Comparison of ENCODE assay signal across 13 cellular contexts in genomic region chr3:458124-458523, GRCh38.
DNase-seq lines count a peak whose midpoint lies in the region; ATAC-seq and TF ChIP-seq lines count a peak whose summit lies in the region.
"Had no signal": no experiment of that assay in that cellular context is flagged by ENCODE, and none has a peak within 500 bp of the region (broad histone marks: within the 10 kb centered on the region; RNA-seq: fewer than 3 reads in every experiment).

No MANE protein-coding gene starts in this region.

- CTCF ChIA-PET in A673 (lab: Charles Lee), result interaction anchor here (1.0 to 1.5 kb wide), 2 partner anchors 10 to 104 kb away, joined by 3 read pairs; no protein-coding TSS in a partner anchor
- CTCF ChIA-PET in activated CD4-positive, alpha-beta T cell treated with anti-CD3 and anti-CD28 coated beads for 36 hours (lab: Charles Lee), result no interaction called here

- peak overlapping the region; percentile 84 for H3K27ac ChIP-seq in A673 (ENCODE audit: low read depth, low read length, poor library complexity, severe bottlenecking)
- H3K27ac ChIP-seq in WERI-Rb-1, result no peak overlapping the region
- H3K27ac ChIP-seq in dorsolateral prefrontal cortex, result peak overlapping the region in 31 of 59 donors; percentile 4 to 83 (median 52)
- H3K27ac ChIP-seq in neural progenitor cell, result no peak overlapping the region
- no peak overlapping the region for H3K27ac ChIP-seq in vagina

- POLR2A ChIA-PET in A673 (lab: Charles Lee; ENCODE audit: low non-redundant PET), result no interaction called here
- POLR2A ChIA-PET in activated CD4-positive, alpha-beta T cell treated with anti-CD3 and anti-CD28 coated beads for 36 hours (lab: Charles Lee), result no interaction called here

- no peaks in the 10 kb centered on the region for H4K20me1 ChIP-seq in neural progenitor cell (ENCODE audit: low read depth)

- H3K36me3 Mint-ChIP-seq in neural progenitor cell, result peaks cover 1% of the 10 kb centered on the region
- H3K36me3 Mint-ChIP-seq in activated CD4-positive, alpha-beta T cell treated with anti-CD3 and anti-CD28 coated beads for 36 hours (ENCODE audit: low read depth), result no peaks in the 10 kb centered on the region

- DNase-seq in A673 (ENCODE audit: low spot score) (no peak), WERI-Rb-1 (no peak), dorsolateral prefrontal cortex (no peak), neural progenitor cell (ENCODE audit: low spot score) (no peak), amniotic stem cell (lab: John Stamatoyannopoulos, UW) (no peak), vagina (ENCODE audit: extremely low spot score in 2 of 2) (no peak)
- DNase-seq in activated CD4-positive, alpha-beta T cell treated with anti-CD3 and anti-CD28 coated beads for 36 hours, result no peak
- DNase-seq: CD4-positive, alpha-beta T cell; DND-41; GF-D8; GOT3; H9 had no signal

- H3K27ac Mint-ChIP-seq in neural progenitor cell, result peak overlapping the region; percentile 96
- H3K27ac Mint-ChIP-seq in activated CD4-positive, alpha-beta T cell treated with anti-CD3 and anti-CD28 coated beads for 36 hours, result no peak overlapping the region
- H3K27ac Mint-ChIP-seq: B cell; CD4-positive, alpha-beta T cell; H9 had no signal

- intact Hi-C loops in A673 (cut with micrococcal nuclease; ENCODE audit: unreplicated experiment) (no loop called here), dorsolateral prefrontal cortex (cut with DNase I) (no loop called here), vagina (cut with DNase I) (no loop called here)
- intact Hi-C loops in activated CD4-positive, alpha-beta T cell treated with anti-CD3 and anti-CD28 coated beads for 36 hours (cut with DNase I, micrococcal nuclease), result no loop called here

- ATAC-seq in activated CD4-positive, alpha-beta T cell treated with anti-CD3 and anti-CD28 coated beads for 36 hours, result no peak

- no peak overlapping the region for H3K4me2 ChIP-seq in neural progenitor cell

- H2AFZ ChIP-seq in neural progenitor cell (replicated peaks), result no peak overlapping the region

- BruUV-seq in A673 (replicated peaks; lab: Mats Ljungman, UMichigan), result no TSS peak

- H3K9me3 ChIP-seq in A673 (ENCODE audit: low read depth, low read length, poor library complexity, severe bottlenecking) (no peaks in the 10 kb centered on the region), WERI-Rb-1 (ENCODE audit: severe bottlenecking) (no peaks in the 10 kb centered on the region), neural progenitor cell (ENCODE audit: low read depth) (no peaks in the 10 kb centered on the region), vagina (no peaks in the 10 kb centered on the region)

- no peak for TF ChIP-seq POLR2A in vagina (IDR thresholded peaks at IDR 0.05)

- peaks cover 45% of the 10 kb centered on the region for H3K4me1 Mint-ChIP-seq in neural progenitor cell
- H3K4me1 Mint-ChIP-seq in activated CD4-positive, alpha-beta T cell treated with anti-CD3 and anti-CD28 coated beads for 36 hours, result no peaks in the 10 kb centered on the region

- H3K36me3 ChIP-seq in A673 (ENCODE audit: insufficient read depth, low read length, poor library complexity, severe bottlenecking) (no peaks in the 10 kb centered on the region), WERI-Rb-1 (no peaks in the 10 kb centered on the region), neural progenitor cell (no peaks in the 10 kb centered on the region), vagina (no peaks in the 10 kb centered on the region)

- no peaks in the 10 kb centered on the region for H3K27me3 ChIP-seq in A673 (replicated peaks; ENCODE audit: insufficient read depth, low read depth, low read length, poor library complexity)
- no peaks in the 10 kb centered on the region for H3K27me3 ChIP-seq in WERI-Rb-1 (ENCODE audit: insufficient read depth, low read depth, severe bottlenecking)
- H3K27me3 ChIP-seq in dorsolateral prefrontal cortex, result peaks cover 0 to 5% (median 0%) of the 10 kb centered on the region in 45 donors
- H3K27me3 ChIP-seq in neural progenitor cell, result no peaks in the 10 kb centered on the region
- H3K27me3 ChIP-seq in vagina, result no peaks in the 10 kb centered on the region

- peak overlapping the region; percentile 36 for H3K4me3 Mint-ChIP-seq in neural progenitor cell
- H3K4me3 Mint-ChIP-seq in activated CD4-positive, alpha-beta T cell treated with anti-CD3 and anti-CD28 coated beads for 36 hours, result no peak overlapping the region
- H3K4me3 Mint-ChIP-seq: B cell; CD4-positive, alpha-beta T cell; H9 had no signal

- H3K4me1 ChIP-seq in A673 (ENCODE audit: insufficient read depth, low read length, poor library complexity, severe bottlenecking) (peaks cover 35% of the 10 kb centered on the region), neural progenitor cell (peaks cover 28% of the 10 kb centered on the region), vagina (no peaks in the 10 kb centered on the region)

- no peak overlapping the region for H3K9ac ChIP-seq in neural progenitor cell

- peaks cover 10% of the 10 kb centered on the region for H3K27me3 Mint-ChIP-seq in neural progenitor cell (ENCODE audit: insufficient read depth, low read depth)
- H3K27me3 Mint-ChIP-seq in activated CD4-positive, alpha-beta T cell treated with anti-CD3 and anti-CD28 coated beads for 36 hours, result no peaks in the 10 kb centered on the region
- H3K27me3 Mint-ChIP-seq: B cell; CD4-positive, alpha-beta T cell had no signal

- H3K9me3 Mint-ChIP-seq in neural progenitor cell, result peaks cover 5% of the 10 kb centered on the region
- no peaks in the 10 kb centered on the region for H3K9me3 Mint-ChIP-seq in activated CD4-positive, alpha-beta T cell treated with anti-CD3 and anti-CD28 coated beads for 36 hours (ENCODE audit: low read depth)
- H3K9me3 Mint-ChIP-seq: CD4-positive, alpha-beta T cell; H9 had no signal

- no peaks in the 10 kb centered on the region for H3K79me2 ChIP-seq in neural progenitor cell (ENCODE audit: low read depth)

- peak overlapping the region; percentile 22 for H3K4me3 ChIP-seq in A673 (ENCODE audit: low read depth, low read length, poor library complexity, severe bottlenecking)
- H3K4me3 ChIP-seq in WERI-Rb-1 (ENCODE audit: low read depth, low read length), result peak overlapping the region; percentile 39
- peak overlapping the region in 23 of 59 donors; percentile 3 to 62 (median 41) for H3K4me3 ChIP-seq in dorsolateral prefrontal cortex
- no peak overlapping the region for H3K4me3 ChIP-seq in neural progenitor cell
- no peak overlapping the region for H3K4me3 ChIP-seq in vagina

- H3F3A ChIP-seq in neural progenitor cell (ENCODE audit: low read depth), result peaks cover 19% of the 10 kb centered on the region

- no peak for TF ChIP-seq CTCF in A673 (conservative IDR thresholded peaks at IDR 0.05; ENCODE audit: low read depth, low read length)
- no peak for TF ChIP-seq CTCF in WERI-Rb-1 (IDR thresholded peaks at IDR 0.05; ENCODE audit: low read depth, low read length)
- TF ChIP-seq CTCF in dorsolateral prefrontal cortex (IDR thresholded peaks at IDR 0.05 in 54 of 56, conservative IDR thresholded peaks at IDR 0.05 in 2 of 56; ENCODE audit: low read depth in 1 of 56, partially characterized antibody in 56 of 56), result no peak
- TF ChIP-seq CTCF in neural progenitor cell (IDR thresholded peaks at IDR 0.05), result no peak
- TF ChIP-seq CTCF in vagina (IDR thresholded peaks at IDR 0.05), result no peak

Comparison
In these comparisons a context has a peak if more than half of its experiments do, and no peak if none do; other contexts are left out.
1. H3K27ac ChIP-seq: peak in A673 (single experiment) and dorsolateral prefrontal cortex (31 of 59); none in WERI-Rb-1 (single experiment), neural progenitor cell (single experiment) and vagina (single experiment).
2. H3K4me3 ChIP-seq: peak in A673 (single experiment) and WERI-Rb-1 (single experiment); none in neural progenitor cell (single experiment) and vagina (0 of 2).